ENCODE assay signal across 16 cellular contexts in the genomic region with DNA sequence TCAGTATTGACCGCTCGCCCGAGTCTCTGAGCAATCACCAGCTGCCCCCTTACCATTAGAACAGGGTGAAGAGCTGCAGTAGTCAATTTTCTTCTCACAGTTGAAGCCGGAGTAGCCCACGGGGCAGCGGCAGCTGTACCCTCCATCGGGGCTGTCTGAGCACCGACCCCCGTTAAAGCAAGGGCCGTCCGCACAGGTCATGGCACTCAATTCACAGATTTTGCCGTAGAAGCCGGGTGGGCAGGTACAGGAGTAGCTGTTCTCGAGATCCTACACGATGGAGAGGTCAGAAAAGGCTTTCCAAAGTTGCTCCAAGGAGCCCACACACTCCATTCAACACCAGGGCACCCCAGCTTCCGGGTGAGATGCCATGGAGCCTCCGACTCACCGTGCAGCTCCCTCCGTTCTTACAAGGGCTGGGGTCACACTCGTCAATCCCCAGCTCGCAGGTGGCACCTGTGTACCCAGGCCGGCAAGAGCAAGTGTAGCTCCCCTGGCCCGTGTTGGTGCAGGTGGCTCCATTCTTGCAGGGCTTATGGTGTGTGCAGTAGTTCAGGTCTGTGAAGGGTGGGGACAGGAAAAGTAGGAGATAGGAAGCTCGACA. TPM values are rescaled to one million over a fixed set of nuclear protein-coding genes. Genes with fewer than 3 reads are reported as not detected.
"Had no signal": no experiment of that assay in that cellular context is flagged by ENCODE, and none has a peak within 500 bp of the region (broad histone marks: within the 10 kb centered on the region; RNA-seq: fewer than 3 reads in every experiment).

No MANE protein-coding gene starts in this region.

- H3K9ac ChIP-seq: neural progenitor cell had no signal

- H3K27ac ChIP-seq: neural progenitor cell had no signal

- H3K27me3 ChIP-seq: right atrium auricular region had no signal

- H3K27ac Mint-ChIP-seq: activated naive CD4-positive, alpha-beta T cell treated with anti-CD3 and anti-CD28 coated beads, Interleukin-2, amount 10 ng/mL, durations not matched to agents 7 days and 5 days; activated T-helper 1 cell treated with anti-CD3 and anti-CD28 coated beads, Interleukin-12 subunit alpha, Interleukin-12 subunit beta, Interleukin-2, Interleukin-4 antibody, amounts not matched to agents 30 ng/mL and 10 ng/mL and 1 ng/mL, durations not matched to agents 14 hours and 24 hours and 36 hours; immature natural killer cell; neural progenitor cell; stimulated activated naive B cell treated with anti-CD40 and anti-IgM and Interleukin-4, amounts not matched to agents 10 μg/mL and 1 μg/mL and 100 μg/mL, for 72 hours; type B pancreatic cell had no signal

- H3K9me3 Mint-ChIP-seq: activated naive CD4-positive, alpha-beta T cell treated with anti-CD3 and anti-CD28 coated beads, Interleukin-2, amount 10 ng/mL, durations not matched to agents 7 days and 5 days; activated T-helper 1 cell treated with anti-CD3 and anti-CD28 coated beads, Interleukin-12 subunit alpha, Interleukin-12 subunit beta, Interleukin-2, Interleukin-4 antibody, amounts not matched to agents 30 ng/mL and 10 ng/mL and 1 ng/mL, durations not matched to agents 14 hours and 24 hours and 36 hours; immature natural killer cell; neural progenitor cell had no signal

- H3K4me3 Mint-ChIP-seq: activated naive CD4-positive, alpha-beta T cell treated with anti-CD3 and anti-CD28 coated beads, Interleukin-2, amount 10 ng/mL, durations not matched to agents 7 days and 5 days; activated T-helper 1 cell treated with anti-CD3 and anti-CD28 coated beads, Interleukin-12 subunit alpha, Interleukin-12 subunit beta, Interleukin-2, Interleukin-4 antibody, amounts not matched to agents 30 ng/mL and 10 ng/mL and 1 ng/mL, durations not matched to agents 14 hours and 24 hours and 36 hours; immature natural killer cell; stimulated activated naive B cell treated with anti-CD40 and anti-IgM and Interleukin-4, amounts not matched to agents 10 μg/mL and 1 μg/mL and 100 μg/mL, for 72 hours; type B pancreatic cell had no signal

- H3K4me2 ChIP-seq: smooth muscle cell had no signal

- H3K4me3 ChIP-seq: neural progenitor cell, right atrium auricular region, smooth muscle cell had no signal

- DNase-seq: activated CD4-positive, alpha-beta T cell treated with anti-CD3 and anti-CD28 coated beads, Interleukin-2, amount 50 U/mL, for 48 hours; activated CD4-positive, CD25-positive, alpha-beta regulatory T cell treated with anti-CD3 and anti-CD28 coated beads, Interleukin-2, amount 50 U/mL, for 72 hours; activated naive CD4-positive, alpha-beta T cell treated with anti-CD3 and anti-CD28 coated beads, Interleukin-2, amount 10 ng/mL, durations not matched to agents 7 days and 5 days; dermis blood vessel endothelial cell; immature natural killer cell; mammary epithelial cell; stimulated activated naive B cell treated with anti-CD40 and anti-IgM and Interleukin-4, amounts not matched to agents 10 μg/mL and 1 μg/mL and 100 μg/mL, for 72 hours; SW 1271; T-helper 9 cell had no signal

- H3K9me3 ChIP-seq: right atrium auricular region had no signal

- ATAC-seq: esophagus mucosa; left colon; stimulated activated naive B cell treated with anti-CD40 and anti-IgM and Interleukin-4, amounts not matched to agents 10 μg/mL and 1 μg/mL and 100 μg/mL, for 72 hours had no signal

- H3K36me3 Mint-ChIP-seq: activated naive CD4-positive, alpha-beta T cell treated with anti-CD3 and anti-CD28 coated beads, Interleukin-2, amount 10 ng/mL, durations not matched to agents 7 days and 5 days had no signal

RNA-seq across cellular contexts. Expression of a gene that starts 5.9 kb away (rescaled TPM):
- total RNA-seq: activated T-helper 1 cell treated with anti-CD3 and anti-CD28 coated beads, Interleukin-12 subunit alpha, Interleukin-12 subunit beta, Interleukin-2, Interleukin-4 antibody, amounts not matched to agents 30 ng/mL and 10 ng/mL and 1 ng/mL, durations not matched to agents 14 hours and 24 hours and 36 hours had no signal
